1 cellular context compared by ENCODE assay signal in the genomic region with DNA sequence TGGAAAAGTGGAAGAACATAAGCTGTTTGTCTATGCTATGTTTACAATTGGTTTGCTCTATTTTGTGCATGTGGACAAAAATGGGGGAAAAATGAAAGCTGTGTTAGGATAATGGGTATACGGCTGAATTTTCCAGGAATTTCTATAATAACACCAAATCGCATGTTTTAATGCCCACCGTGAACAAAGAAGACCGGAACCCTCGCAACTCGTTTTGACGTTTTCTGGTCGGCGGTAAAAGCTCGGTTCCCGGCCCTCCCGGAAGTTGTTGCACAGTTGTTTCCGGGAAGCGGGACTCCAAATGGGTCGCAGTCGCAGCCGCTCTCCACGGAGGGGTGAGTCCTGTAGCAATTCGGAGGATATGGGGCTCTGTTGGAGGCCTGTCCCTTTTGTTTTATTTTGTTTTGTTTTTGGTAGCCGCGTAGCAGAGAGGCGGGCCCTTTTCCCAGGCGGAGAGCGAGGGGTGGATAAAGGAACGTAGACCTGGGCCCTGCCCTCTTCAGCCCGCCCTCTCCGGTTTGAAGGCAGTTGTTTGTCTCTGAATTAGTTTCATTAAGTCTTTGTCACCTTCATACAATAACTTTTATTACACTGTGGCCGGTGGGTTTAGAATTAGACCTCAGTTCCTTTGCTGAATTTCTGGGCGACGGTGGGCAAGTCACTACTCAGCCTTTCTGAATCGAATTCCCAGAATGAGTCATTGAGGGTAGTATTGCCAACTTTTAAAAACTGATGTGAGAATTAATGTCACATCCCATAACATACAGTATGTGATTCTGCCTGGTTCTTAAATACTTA.
A peak's percentile ranks its signal among the peaks of the same experiment; 100 is the strongest.
TF ChIP-seq lines count a peak whose summit lies in the region.

Gene SNRNP27 (plus strand): TSS at position 273 of the 798 bp plus-strand sequence. CDS start 29 bp downstream, at position 302.

TF ChIP-seq in HEK293, 187 proteins besides CTCF, POLR2A, EP300 and RAD21 (continued from another document and continues in another):
- no peak for TF ChIP-seq ZNF280C (tag by site-specific recombination; IDR thresholded peaks at IDR 0.05)
- TF ChIP-seq ZNF76 (tag by site-specific recombination; IDR thresholded peaks at IDR 0.05; ENCODE audit: borderline replicate concordance, low read depth): peak; percentile 30; the same call in 1 of the 2 replicates
- no peak for TF ChIP-seq HOXD13 (CRISPR knock-in tag; IDR thresholded peaks at IDR 0.05; ENCODE audit: borderline replicate concordance)
- peak; percentile 63; the same call in 1 of the 2 replicates for TF ChIP-seq ZNF391 (tag by site-specific recombination; IDR thresholded peaks at IDR 0.05; ENCODE audit: borderline replicate concordance, low read depth)
- TF ChIP-seq ZNF48 (tag by site-specific recombination; IDR thresholded peaks at IDR 0.05): no peak
- TF ChIP-seq REST (tag by site-specific recombination; IDR thresholded peaks at IDR 0.05): no peak
- TF ChIP-seq ZNF747 (tag by site-specific recombination; IDR thresholded peaks at IDR 0.05): no peak
- TF ChIP-seq ZNF416 (tag by site-specific recombination; IDR thresholded peaks at IDR 0.05): no peak
- TF ChIP-seq TCF7L2 (IDR thresholded peaks at IDR 0.05; ENCODE audit: borderline replicate concordance, low read depth, low read length): no peak
- no peak for TF ChIP-seq ZNF645 (tag by site-specific recombination; IDR thresholded peaks at IDR 0.05)
- TF ChIP-seq, protein P1, sequence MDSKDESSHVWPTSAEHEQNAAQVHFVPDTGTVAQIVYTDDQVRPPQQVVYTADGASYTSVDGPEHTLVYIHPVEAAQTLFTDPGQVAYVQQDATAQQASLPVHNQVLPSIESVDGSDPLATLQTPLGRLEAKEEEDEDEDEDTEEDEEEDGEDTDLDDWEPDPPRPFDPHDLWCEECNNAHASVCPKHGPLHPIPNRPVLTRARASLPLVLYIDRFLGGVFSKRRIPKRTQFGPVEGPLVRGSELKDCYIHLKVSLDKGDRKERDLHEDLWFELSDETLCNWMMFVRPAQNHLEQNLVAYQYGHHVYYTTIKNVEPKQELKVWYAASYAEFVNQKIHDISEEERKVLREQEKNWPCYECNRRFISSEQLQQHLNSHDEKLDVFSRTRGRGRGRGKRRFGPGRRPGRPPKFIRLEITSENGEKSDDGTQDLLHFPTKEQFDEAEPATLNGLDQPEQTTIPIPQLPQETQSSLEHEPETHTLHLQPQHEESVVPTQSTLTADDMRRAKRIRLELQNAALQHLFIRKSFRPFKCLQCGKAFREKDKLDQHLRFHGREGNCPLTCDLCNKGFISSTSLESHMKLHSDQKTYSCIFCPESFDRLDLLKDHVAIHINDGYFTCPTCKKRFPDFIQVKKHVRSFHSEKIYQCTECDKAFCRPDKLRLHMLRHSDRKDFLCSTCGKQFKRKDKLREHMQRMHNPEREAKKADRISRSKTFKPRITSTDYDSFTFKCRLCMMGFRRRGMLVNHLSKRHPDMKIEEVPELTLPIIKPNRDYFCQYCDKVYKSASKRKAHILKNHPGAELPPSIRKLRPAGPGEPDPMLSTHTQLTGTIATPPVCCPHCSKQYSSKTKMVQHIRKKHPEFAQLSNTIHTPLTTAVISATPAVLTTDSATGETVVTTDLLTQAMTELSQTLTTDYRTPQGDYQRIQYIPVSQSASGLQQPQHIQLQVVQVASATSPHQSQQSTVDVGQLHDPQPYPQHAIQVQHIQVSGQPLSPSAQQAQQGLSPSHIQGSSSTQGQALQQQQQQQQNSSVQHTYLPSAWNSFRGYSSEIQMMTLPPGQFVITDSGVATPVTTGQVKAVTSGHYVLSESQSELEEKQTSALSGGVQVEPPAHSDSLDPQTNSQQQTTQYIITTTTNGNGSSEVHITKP (tag by site-specific recombination; IDR thresholded peaks at IDR 0.05): peak; percentile 64; the same call in 1 of the 2 replicates
- TF ChIP-seq KLF9 (tag by site-specific recombination; IDR thresholded peaks at IDR 0.05; ENCODE audit: low read depth): peak; percentile 47; the same call in 1 of the 2 replicates
- TF ChIP-seq, protein P2, sequence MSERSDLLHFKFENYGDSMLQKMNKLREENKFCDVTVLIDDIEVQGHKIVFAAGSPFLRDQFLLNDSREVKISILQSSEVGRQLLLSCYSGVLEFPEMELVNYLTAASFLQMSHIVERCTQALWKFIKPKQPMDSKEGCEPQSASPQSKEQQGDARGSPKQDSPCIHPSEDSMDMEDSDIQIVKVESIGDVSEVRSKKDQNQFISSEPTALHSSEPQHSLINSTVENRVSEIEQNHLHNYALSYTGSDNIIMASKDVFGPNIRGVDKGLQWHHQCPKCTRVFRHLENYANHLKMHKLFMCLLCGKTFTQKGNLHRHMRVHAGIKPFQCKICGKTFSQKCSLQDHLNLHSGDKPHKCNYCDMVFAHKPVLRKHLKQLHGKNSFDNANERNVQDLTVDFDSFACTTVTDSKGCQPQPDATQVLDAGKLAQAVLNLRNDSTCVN (tag by site-specific recombination; optimal IDR thresholded peaks at IDR 0.05): no peak
- TF ChIP-seq ZNF274 (IDR thresholded peaks at IDR 0.05; ENCODE audit: low read length): no peak
- no peak for TF ChIP-seq ZNF274 (tag by site-specific recombination; IDR thresholded peaks at IDR 0.05; ENCODE audit: borderline replicate concordance)
- TF ChIP-seq ZEB2 (tag by site-specific recombination; IDR thresholded peaks at IDR 0.05): peak; percentile 57
- TF ChIP-seq, protein P3, sequence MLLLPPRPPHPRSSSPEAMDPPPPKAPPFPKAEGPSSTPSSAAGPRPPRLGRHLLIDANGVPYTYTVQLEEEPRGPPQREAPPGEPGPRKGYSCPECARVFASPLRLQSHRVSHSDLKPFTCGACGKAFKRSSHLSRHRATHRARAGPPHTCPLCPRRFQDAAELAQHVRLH (tag by site-specific recombination; IDR thresholded peaks at IDR 0.05): peak; percentile 72; the same call in 1 of the 2 replicates
- no peak for TF ChIP-seq GLI2 (tag by site-specific recombination; IDR thresholded peaks at IDR 0.05; ENCODE audit: borderline replicate concordance, low read depth)
- TF ChIP-seq ZXDB (tag by site-specific recombination; IDR thresholded peaks at IDR 0.05): peak; percentile 68; the same call in 1 of the 2 replicates
- TF ChIP-seq ZNF2 (tag by site-specific recombination; IDR thresholded peaks at IDR 0.05): peak; percentile 69
- no peak for TF ChIP-seq ZNF239 (tag by site-specific recombination; IDR thresholded peaks at IDR 0.05)
- TF ChIP-seq TSHZ1 (tag by site-specific recombination; IDR thresholded peaks at IDR 0.05; ENCODE audit: borderline replicate concordance): no peak
- TF ChIP-seq ZNF776 (tag by site-specific recombination; IDR thresholded peaks at IDR 0.05; ENCODE audit: borderline replicate concordance): no peak
- peak; percentile 21; the same call in 1 of the 2 replicates for TF ChIP-seq OVOL3 (tag by site-specific recombination; IDR thresholded peaks at IDR 0.05)
- TF ChIP-seq ZSCAN30 (tag by site-specific recombination; IDR thresholded peaks at IDR 0.05): peak; percentile 70
- 0 out of 2 replicates have a peak, but pooled peaks have one; percentile 39 for TF ChIP-seq YY1 (tag by site-specific recombination; IDR thresholded peaks at IDR 0.05)
- TF ChIP-seq ZNF366 (tag by site-specific recombination; conservative IDR thresholded peaks at IDR 0.05): no peak
- TF ChIP-seq, protein P4, sequence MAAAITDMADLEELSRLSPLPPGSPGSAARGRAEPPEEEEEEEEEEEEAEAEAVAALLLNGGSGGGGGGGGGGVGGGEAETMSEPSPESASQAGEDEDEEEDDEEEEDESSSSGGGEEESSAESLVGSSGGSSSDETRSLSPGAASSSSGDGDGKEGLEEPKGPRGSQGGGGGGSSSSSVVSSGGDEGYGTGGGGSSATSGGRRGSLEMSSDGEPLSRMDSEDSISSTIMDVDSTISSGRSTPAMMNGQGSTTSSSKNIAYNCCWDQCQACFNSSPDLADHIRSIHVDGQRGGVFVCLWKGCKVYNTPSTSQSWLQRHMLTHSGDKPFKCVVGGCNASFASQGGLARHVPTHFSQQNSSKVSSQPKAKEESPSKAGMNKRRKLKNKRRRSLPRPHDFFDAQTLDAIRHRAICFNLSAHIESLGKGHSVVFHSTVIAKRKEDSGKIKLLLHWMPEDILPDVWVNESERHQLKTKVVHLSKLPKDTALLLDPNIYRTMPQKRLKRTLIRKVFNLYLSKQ (tag by site-specific recombination; IDR thresholded peaks at IDR 0.05; ENCODE audit: borderline replicate concordance): no peak
- TF ChIP-seq PRDM6 (tag by site-specific recombination; IDR thresholded peaks at IDR 0.05): peak; percentile 37
- TF ChIP-seq GLIS1 (tag by site-specific recombination; IDR thresholded peaks at IDR 0.05): 0 out of 2 replicates have a peak, but pooled peaks have one; percentile 14
- TF ChIP-seq ZNF24 (tag by site-specific recombination; IDR thresholded peaks at IDR 0.05): peak; percentile 31; the same call in 1 of the 2 replicates
- peak; percentile 66 for TF ChIP-seq ZBTB17 (tag by site-specific recombination; IDR thresholded peaks at IDR 0.05)
- no peak for TF ChIP-seq ZNF23 (tag by site-specific recombination; IDR thresholded peaks at IDR 0.05; ENCODE audit: borderline replicate concordance)
